24 cellular contexts compared by ENCODE assay signal in the genomic region with DNA sequence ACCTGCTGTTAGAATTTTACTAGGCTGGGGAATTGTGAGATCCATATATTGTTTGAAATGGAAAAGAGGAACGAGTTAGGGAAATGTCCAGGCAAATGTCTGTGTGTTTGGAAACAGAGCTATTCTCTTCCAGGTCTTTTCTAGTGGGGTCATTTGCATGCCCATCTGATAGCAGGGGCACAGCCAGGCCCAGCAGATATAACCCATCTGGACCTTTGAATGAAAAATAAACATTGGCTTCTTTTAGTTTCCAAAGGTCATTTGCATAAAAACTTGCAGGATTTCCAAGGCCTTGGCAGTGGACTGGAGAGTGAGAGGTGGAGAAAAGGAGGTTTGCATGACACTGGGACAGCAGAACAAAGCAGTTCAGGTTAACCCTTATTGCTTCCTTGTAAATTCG.
"Had no signal": no experiment of that assay in that cellular context is flagged by ENCODE, and none has a peak within 500 bp of the region (broad histone marks: within the 10 kb centered on the region; RNA-seq: fewer than 3 reads in every experiment).

No MANE protein-coding gene starts in this region.

- H3K27ac ChIP-seq: dorsolateral prefrontal cortex, psoas muscle, thyroid gland, vagina had no signal

- H3K27me3 ChIP-seq: thyroid gland, vagina had no signal

- DNase-seq: dorsolateral prefrontal cortex; effector CD4-positive, alpha-beta T cell; hypothalamus; immature natural killer cell; islet precursor cell; kidney glomerular epithelial cell; left colon; left ventricle myocardium superior; mucosa of descending colon; naive B cell; psoas muscle; right cardiac atrium; stimulated activated CD4-positive, alpha-beta T cell treated with anti-CD3 and anti-CD28 coated beads, Interleukin-12 subunit alpha, Interleukin-12 subunit beta, amount 100 ng/mL, for 4 hours; stimulated activated CD4-positive, alpha-beta T cell treated with anti-CD3 and anti-CD28 coated beads, Interleukin-1b, Interleukin-23, amount 100 ng/mL, for 48 hours; stimulated activated CD4-positive, alpha-beta T cell treated with anti-CD3 and anti-CD28 coated beads, Interleukin-4, amount 100 ng/mL, for 1 hour; stimulated activated CD8-positive, alpha-beta memory T cell treated with anti-CD3 and anti-CD28 coated beads, Interleukin-4, amount 100 ng/mL, for 48 hours; stimulated activated naive CD4-positive, alpha-beta T cell; stimulated activated naive CD8-positive, alpha-beta T cell treated with anti-CD3 and anti-CD28 coated beads, Interleukin-15, amount 100 ng/mL, for 72 hours; thyroid gland; trophoblast cell had no signal

- H3K36me3 ChIP-seq: thyroid gland, vagina had no signal

- H3K9me3 ChIP-seq: mucosa of descending colon, psoas muscle, thyroid gland, vagina had no signal

- H3K4me1 ChIP-seq: psoas muscle, thyroid gland, vagina had no signal

- H3K4me3 ChIP-seq: dorsolateral prefrontal cortex, lung, mucosa of descending colon, psoas muscle, smooth muscle cell, thyroid gland, vagina had no signal

- ATAC-seq: left colon; left ventricle myocardium superior; mucosa of descending colon; natural killer cell treated with Interleukin-12 subunit alpha and Interleukin-12 subunit beta and Interleukin-15 and Interleukin-18, amount 100 ng/mL, for 72 hours; psoas muscle; right cardiac atrium; stimulated activated naive CD8-positive, alpha-beta T cell treated with anti-CD3 and anti-CD28 coated beads, Interleukin-15, amount 100 ng/mL, for 72 hours had no signal
